Comparison of ENCODE assay signal across 26 cellular contexts in genomic region chr5:126900796-126901195, GRCh38.
"Had no signal": no experiment of that assay in that cellular context is flagged by ENCODE, and none has a peak within 500 bp of the region (broad histone marks: within the 10 kb centered on the region; RNA-seq: fewer than 3 reads in every experiment).

No MANE protein-coding gene starts in this region.

- H3K9me3 ChIP-seq: suprapubic skin, testis, thoracic aorta, thyroid gland, tibial artery, transverse colon, upper lobe of left lung, upper lobe of right lung, uterus, vagina had no signal

- H3K27me3 ChIP-seq: stomach, suprapubic skin, testis, thyroid gland, tibial artery, tibial nerve, transverse colon, upper lobe of left lung, upper lobe of right lung, uterus, vagina had no signal

- H3K4me3 ChIP-seq: stomach, suprapubic skin, testis, thoracic aorta, thyroid gland, tibial artery, tibial nerve, transverse colon, upper lobe of left lung, upper lobe of right lung, uterus, vagina had no signal

- DNase-seq: stimulated activated CD4-positive, alpha-beta T cell treated with anti-CD3 and anti-CD28 coated beads, Interleukin-2, amount 100 ng/mL, for 48 hours; stimulated activated CD4-positive, alpha-beta T cell treated with anti-CD3 and anti-CD28 coated beads, Interleukin-4, amount 100 ng/mL, for 1 hour; stimulated activated CD4-positive, alpha-beta T cell treated with anti-CD3 and anti-CD28 coated beads, Interleukin-4, amount 100 ng/mL, for 24 hours; stimulated activated CD4-positive, alpha-beta T cell treated with anti-CD3 and anti-CD28 coated beads, Interleukin-4, amount 100 ng/mL, for 4 hours; stimulated activated CD8-positive, alpha-beta memory T cell treated with anti-CD3 and anti-CD28 coated beads, Interleukin-4, amount 100 ng/mL, for 48 hours; stimulated activated naive B cell treated with anti-CD40 and anti-IgM and Interleukin-4, amounts not matched to agents 10 μg/mL and 1 μg/mL and 100 μg/mL, for 72 hours; stimulated activated naive CD4-positive, alpha-beta T cell; stimulated activated naive CD4-positive, alpha-beta T cell treated with Interleukin-2 at 50 U/mL for 16 hours; stimulated activated naive CD8-positive, alpha-beta T cell treated with anti-CD3 and anti-CD28 coated beads, Interleukin-15, amount 100 ng/mL, for 72 hours; stimulated activated naive CD8-positive, alpha-beta T cell treated with anti-CD3 and anti-CD28 coated beads, Interleukin-15, Interleukin-2, amounts not matched to agents 100 U/mL and 50 U/mL, for 24 hours; stomach; substantia nigra; testis; thyroid gland; tibial artery; transverse colon; upper lobe of left lung; upper lobe of right lung; uterus had no signal

- H3K36me3 ChIP-seq: suprapubic skin, thoracic aorta, thyroid gland, tibial artery, tibial nerve, transverse colon, upper lobe of left lung, upper lobe of right lung, uterus, vagina had no signal

- H3K27ac ChIP-seq: stomach, suprapubic skin, testis, thoracic aorta, thyroid gland, tibial artery, tibial nerve, transverse colon, upper lobe of left lung, upper lobe of right lung, uterus, vagina had no signal

- H3K4me1 ChIP-seq: stomach, suprapubic skin, testis, thyroid gland, tibial artery, tibial nerve, transverse colon, upper lobe of left lung, upper lobe of right lung, uterus, vagina had no signal

- ATAC-seq: stimulated activated effector memory CD8-positive, alpha-beta T cell treated with anti-CD3 and anti-CD28 coated beads, Interleukin-12 subunit alpha, Interleukin-12 subunit beta, amount 100 ng/mL, for 72 hours; stimulated activated memory B cell treated with anti-CD40 and anti-IgM and Interleukin-4, amounts not matched to agents 10 μg/mL and 1 μg/mL and 100 μg/mL, for 72 hours; stimulated activated naive B cell treated with anti-CD40 and anti-IgM and Interleukin-4, amounts not matched to agents 10 μg/mL and 1 μg/mL and 100 μg/mL, for 72 hours; stimulated activated naive CD8-positive, alpha-beta T cell treated with anti-CD3 and anti-CD28 coated beads, Interleukin-15, amount 100 ng/mL, for 72 hours; stimulated activated naive CD8-positive, alpha-beta T cell treated with anti-CD3 and anti-CD28 coated beads, Interleukin-15, Interleukin-2, amounts not matched to agents 100 U/mL and 50 U/mL, for 24 hours; upper lobe of right lung had no signal

- FAIRE-seq: urothelium cell line had no signal
